Comparison of ENCODE assay signal across 33 cellular contexts in genomic region chr22:48629631-48630443, GRCh38.
DNase-seq lines count a peak whose midpoint lies in the region; FAIRE-seq and TF ChIP-seq lines count a peak whose summit lies in the region.
"Had no signal": no experiment of that assay in that cellular context is flagged by ENCODE, and none has a peak within 500 bp of the region (broad histone marks: within the 10 kb centered on the region; RNA-seq: fewer than 3 reads in every experiment).

No MANE protein-coding gene starts in this region.

- peaks cover 9% of the 10 kb centered on the region; the same call in 1 of the 2 replicates for H3K27me3 ChIP-seq in BLaER1
- H3K27me3 ChIP-seq in NT2/D1 (ENCODE audit: insufficient read depth, insufficient read length) = no peaks in the 10 kb centered on the region
- H3K27me3 ChIP-seq in stomach = peaks cover 0 to 47% (median 3%) of the 10 kb centered on the region in 3 donors
- no peaks in the 10 kb centered on the region for H3K27me3 ChIP-seq in CD4-positive, alpha-beta memory T cell (ENCODE audit: insufficient read depth, low read length)
- H3K27me3 ChIP-seq in effector memory CD4-positive, alpha-beta T cell (replicated peaks; ENCODE audit: control insufficient read depth, insufficient read depth, low read length, poor library complexity, severe bottlenecking) = no peaks in the 10 kb centered on the region
- H3K27me3 ChIP-seq: ascending aorta, cardiac muscle cell, MG63 had no signal

- no peaks in the 10 kb centered on the region for H3K9me3 Mint-ChIP-seq in CD4-positive, alpha-beta memory T cell
- H3K9me3 Mint-ChIP-seq: activated T-helper 2 cell treated with anti-CD3 and anti-CD28 coated beads, Interferon-gamma antibody, Interleukin-2, Interleukin-4, amounts not matched to agents 10 μg/mL and 5 μg/mL and 100 μg/mL, durations not matched to agents 14 hours and 24 hours and 36 hours; CD4-positive, alpha-beta T cell; GM23338; mesothelial cell of epicardium; naive thymus-derived CD4-positive, alpha-beta T cell; stimulated activated naive B cell treated with anti-CD40 and anti-IgM and Interleukin-4, amounts not matched to agents 10 μg/mL and 1 μg/mL and 100 μg/mL, for 72 hours had no signal

- H4K20me1 ChIP-seq in BLaER1 = peaks cover 14% of the 10 kb centered on the region; the same call in 1 of the 2 replicates

- intact Hi-C loops in head of caudate nucleus (cut with DNase I) (no loop called here), stomach (cut with DNase I; ENCODE audit: low total_unique reads) (no loop called here)
- intact Hi-C loops in CD4-positive, alpha-beta memory T cell (cut with micrococcal nuclease) = no loop called here

- peaks cover 0 to 1% of the 10 kb centered on the region in 2 donors for H3K27me3 Mint-ChIP-seq in CD4-positive, alpha-beta memory T cell
- H3K27me3 Mint-ChIP-seq: activated naive CD8-positive, alpha-beta T cell; CD4-positive, alpha-beta T cell; stimulated activated naive B cell treated with anti-CD40 and anti-IgM and Interleukin-4, amounts not matched to agents 10 μg/mL and 1 μg/mL and 100 μg/mL, for 72 hours had no signal

- no peak for TF ChIP-seq CTCF in stomach (IDR thresholded peaks at IDR 0.05)

- H3K4me1 Mint-ChIP-seq in CD4-positive, alpha-beta memory T cell = no peaks in the 10 kb centered on the region
- H3K4me1 Mint-ChIP-seq: stimulated activated naive B cell treated with anti-CD40 and anti-IgM and Interleukin-4, amounts not matched to agents 10 μg/mL and 1 μg/mL and 100 μg/mL, for 72 hours had no signal

- POLR2A ChIA-PET in CD4-positive, alpha-beta memory T cell (lab: Charles Lee; ENCODE audit: partially characterized antibody) = no interaction called here

- H3K27ac Mint-ChIP-seq in CD4-positive, alpha-beta memory T cell = no peak overlapping the region
- H3K27ac Mint-ChIP-seq: activated naive CD8-positive, alpha-beta T cell; activated T-helper 2 cell treated with anti-CD3 and anti-CD28 coated beads, Interferon-gamma antibody, Interleukin-2, Interleukin-4, amounts not matched to agents 10 μg/mL and 5 μg/mL and 100 μg/mL, durations not matched to agents 14 hours and 24 hours and 36 hours; CD4-positive, alpha-beta T cell; GM23338; mesothelial cell of epicardium; naive thymus-derived CD4-positive, alpha-beta T cell; stimulated activated naive B cell treated with anti-CD40 and anti-IgM and Interleukin-4, amounts not matched to agents 10 μg/mL and 1 μg/mL and 100 μg/mL, for 72 hours had no signal

- no peak for DNase-seq in NT2/D1 (ENCODE audit: low read depth, low spot score)
- DNase-seq in head of caudate nucleus = peak in 41 of 42 donors; percentile 24 to 92 (median 77)
- DNase-seq in occipital lobe (lab: John Stamatoyannopoulos, UW) = peak; percentile 55
- DNase-seq in stomach = no peak
- no peak for DNase-seq in CD4-positive, alpha-beta memory T cell
- no peak for DNase-seq in GM12891 (ENCODE audit: insufficient read length, low spot score)
- DNase-seq in effector memory CD4-positive, alpha-beta T cell = no peak
- DNase-seq: activated CD4-positive, alpha-beta T cell treated with anti-CD3 and anti-CD28 coated beads for 48 hours; activated T-cell treated with anti-CD3 and anti-CD28 coated beads for 4 hours; CD4-positive, alpha-beta T cell; cortex of kidney; EL; foreskin fibroblast; heart left ventricle; MG63; naive thymus-derived CD4-positive, alpha-beta T cell; NCI-H1105; NCI-H187; SHP77; stimulated activated naive B cell treated with anti-CD40 and anti-IgM and Interleukin-4, amounts not matched to agents 10 μg/mL and 1 μg/mL and 100 μg/mL, for 72 hours; T-helper 9 cell had no signal

- H3K4me3 ChIP-seq in BLaER1 (no peak overlapping the region), NT2/D1 (ENCODE audit: insufficient read length, low read depth) (no peak overlapping the region), stomach (no peak overlapping the region)
- H3K4me3 ChIP-seq in CD4-positive, alpha-beta memory T cell (ENCODE audit: low read length in 2 of 2) = no peak overlapping the region
- H3K4me3 ChIP-seq in effector memory CD4-positive, alpha-beta T cell (ENCODE audit: insufficient read depth, low read depth, low read length, poor library complexity, severe bottlenecking) = no peak overlapping the region
- H3K4me3 ChIP-seq: ascending aorta, cardiac muscle cell, GM23338, heart left ventricle, MG63, thoracic aorta had no signal

- no peak overlapping the region for H3K27ac ChIP-seq in BLaER1
- H3K27ac ChIP-seq in stomach = no peak overlapping the region
- no peak overlapping the region for H3K27ac ChIP-seq in CD4-positive, alpha-beta memory T cell (ENCODE audit: low read depth, low read length)
- H3K27ac ChIP-seq in effector memory CD4-positive, alpha-beta T cell (ENCODE audit: insufficient read depth, low read length, poor library complexity, severe bottlenecking) = no peak overlapping the region
- H3K27ac ChIP-seq: ascending aorta, cardiac muscle cell, heart left ventricle, HL-60, KMS-11, thoracic aorta, VCaP had no signal

- peak overlapping the region; percentile 96; the same call in 1 of the 2 replicates for H3K4me2 ChIP-seq in BLaER1
- H3K4me2 ChIP-seq: GM23338, KMS-11 had no signal

- H3K9ac ChIP-seq in BLaER1 (0 out of 2 replicates have a peak overlapping the region, but pooled peaks have one; percentile 15), NT2/D1 (ENCODE audit: insufficient read length, low read depth) (peak overlapping the region; percentile 32)
- H3K9ac ChIP-seq: KMS-11 had no signal

- H3K36me3 Mint-ChIP-seq in CD4-positive, alpha-beta memory T cell = no peaks in the 10 kb centered on the region
- H3K36me3 Mint-ChIP-seq: activated naive CD8-positive, alpha-beta T cell; mesothelial cell of epicardium; naive thymus-derived CD4-positive, alpha-beta T cell; stimulated activated naive B cell treated with anti-CD40 and anti-IgM and Interleukin-4, amounts not matched to agents 10 μg/mL and 1 μg/mL and 100 μg/mL, for 72 hours had no signal

- CTCF ChIA-PET in CD4-positive, alpha-beta memory T cell (lab: Charles Lee; ENCODE audit: partially characterized antibody) = no interaction called here

- FAIRE-seq in GM12891 (lab: Jason Lieb, UNC) = no peak
- FAIRE-seq: urothelium cell line had no signal

- no peaks in the 10 kb centered on the region for H3K36me3 ChIP-seq in BLaER1
- H3K36me3 ChIP-seq in NT2/D1 (ENCODE audit: insufficient read depth, insufficient read length, low read length) = no peaks in the 10 kb centered on the region
- no peaks in the 10 kb centered on the region for H3K36me3 ChIP-seq in stomach
- H3K36me3 ChIP-seq in CD4-positive, alpha-beta memory T cell (ENCODE audit: insufficient read depth, low read length) = no peaks in the 10 kb centered on the region
- no peaks in the 10 kb centered on the region for H3K36me3 ChIP-seq in effector memory CD4-positive, alpha-beta T cell (ENCODE audit: control insufficient read depth, insufficient read depth, low read length)
- H3K36me3 ChIP-seq: ascending aorta, cardiac muscle cell, heart left ventricle, MG63, thoracic aorta had no signal

- H3K4me1 ChIP-seq in BLaER1 = peaks cover 97% of the 10 kb centered on the region
- H3K4me1 ChIP-seq in NT2/D1 (ENCODE audit: insufficient read depth, insufficient read length) = peaks cover 23% of the 10 kb centered on the region
- no peaks in the 10 kb centered on the region for H3K4me1 ChIP-seq in stomach
- H3K4me1 ChIP-seq in CD4-positive, alpha-beta memory T cell (ENCODE audit: insufficient read depth, low read length) = no peaks in the 10 kb centered on the region
- no peaks in the 10 kb centered on the region for H3K4me1 ChIP-seq in effector memory CD4-positive, alpha-beta T cell (ENCODE audit: control insufficient read depth, insufficient read depth, low read length, poor library complexity, severe bottlenecking)
- H3K4me1 ChIP-seq: ascending aorta, heart left ventricle had no signal

- 66 to 78% (median 71%) methylated on average over 22 to 23 of the region's 23 CpGs for WGBS in stomach, 5 donors

- TF ChIP-seq POLR2A in stomach (IDR thresholded peaks at IDR 0.05) (no peak), GM12891 (IDR thresholded peaks at IDR 0.05; ENCODE audit: low read depth, low read length) (no peak)

- H3K4me3 Mint-ChIP-seq in CD4-positive, alpha-beta memory T cell = no peak overlapping the region
- H3K4me3 Mint-ChIP-seq: activated naive CD8-positive, alpha-beta T cell; CD4-positive, alpha-beta T cell; GM23338; mesothelial cell of epicardium; naive thymus-derived CD4-positive, alpha-beta T cell; stimulated activated naive B cell treated with anti-CD40 and anti-IgM and Interleukin-4, amounts not matched to agents 10 μg/mL and 1 μg/mL and 100 μg/mL, for 72 hours had no signal

- H3K9me3 ChIP-seq in BLaER1 (no peaks in the 10 kb centered on the region), NT2/D1 (ENCODE audit: insufficient read depth, low read length) (no peaks in the 10 kb centered on the region), stomach (no peaks in the 10 kb centered on the region)
- no peaks in the 10 kb centered on the region for H3K9me3 ChIP-seq in CD4-positive, alpha-beta memory T cell (ENCODE audit: control insufficient read depth in 1 of 2, low read length in 2 of 2)
- H3K9me3 ChIP-seq in effector memory CD4-positive, alpha-beta T cell (ENCODE audit: control insufficient read depth, low read length) = no peaks in the 10 kb centered on the region
- H3K9me3 ChIP-seq: ascending aorta, heart left ventricle, MG63, thoracic aorta had no signal

- no peak for TF ChIP-seq EP300 in stomach (IDR thresholded peaks at IDR 0.05)

TF ChIP-seq in GM12891, 5 proteins besides CTCF, POLR2A, EP300 and RAD21:
- TF ChIP-seq SPI1 (IDR thresholded peaks at IDR 0.05; ENCODE audit: low read depth, low read length) = no peak
- no peak for TF ChIP-seq TAF1 (IDR thresholded peaks at IDR 0.05; ENCODE audit: low read depth, low read length)
- TF ChIP-seq PAX5 (IDR thresholded peaks at IDR 0.05; ENCODE audit: insufficient read depth, low read length, severe bottlenecking) = no peak
- TF ChIP-seq POLR2AphosphoS5 (IDR thresholded peaks at IDR 0.05; ENCODE audit: low read depth, low read length) = no peak
- no peak for TF ChIP-seq POU2F2 (IDR thresholded peaks at IDR 0.05; ENCODE audit: low read depth, low read length)

Comparison
In these comparisons a context has a peak if more than half of its experiments do, and no peak if none do; other contexts are left out.
1. DNase-seq: peak in head of caudate nucleus (41 of 42) and occipital lobe (single experiment); none in NT2/D1 (single experiment), stomach (single experiment), CD4-positive, alpha-beta memory T cell (0 of 5), GM12891 (single experiment) and effector memory CD4-positive, alpha-beta T cell (0 of 3).